10 cellular contexts compared by ENCODE assay signal in genomic region chr13:58960909-58961308, GRCh38.
A peak's percentile ranks its signal among the peaks of the same experiment; 100 is the strongest.
DNase-seq lines count a peak whose midpoint lies in the region; ATAC-seq and TF ChIP-seq lines count a peak whose summit lies in the region.
"Had no signal": no experiment of that assay in that cellular context is flagged by ENCODE, and none has a peak within 500 bp of the region (broad histone marks: within the 10 kb centered on the region; RNA-seq: fewer than 3 reads in every experiment).

No MANE protein-coding gene starts in this region.

- no TSS peak for BruUV-seq in A673 (replicated peaks; lab: Mats Ljungman, UMichigan)

- H3K4me2 ChIP-seq in fibroblast of lung (ENCODE audit: extremely low read depth, insufficient read depth, low read length): no peak overlapping the region

- H2AFZ ChIP-seq in fibroblast of lung (ENCODE audit: low read length): no peak overlapping the region

- CTCF ChIA-PET in A673 (lab: Charles Lee): no interaction called here
- CTCF ChIA-PET in CD4-positive, alpha-beta T cell (lab: Charles Lee): no interaction called here

- H3K9me3 Mint-ChIP-seq in CD4-positive, alpha-beta T cell: no peaks in the 10 kb centered on the region

- no peak overlapping the region for H3K27ac Mint-ChIP-seq in CD4-positive, alpha-beta T cell

- ATAC-seq in GM19372 (IDR thresholded peaks at IDR 0.05; ENCODE audit: low read depth, unreplicated experiment): peak; percentile 49
- ATAC-seq in GM19455 (IDR thresholded peaks at IDR 0.05; ENCODE audit: unreplicated experiment): no peak
- ATAC-seq in CD4-positive, alpha-beta T cell (ENCODE audit: poor library complexity): no peak

- no peak overlapping the region for H3K4me3 Mint-ChIP-seq in CD4-positive, alpha-beta T cell

- H3K27ac ChIP-seq in A673 (ENCODE audit: low read depth, low read length, poor library complexity, severe bottlenecking) (no peak overlapping the region), fibroblast of lung (ENCODE audit: insufficient read depth, low read length) (no peak overlapping the region)
- H3K27ac ChIP-seq in CD4-positive, alpha-beta T cell (ENCODE audit: low read depth, low read length): no peak overlapping the region
- H3K27ac ChIP-seq: stomach had no signal

- 71 to 76% methylated on average over 2 of the region's 2 CpGs for WGBS in lower leg skin, 2 donors

- no peak for TF ChIP-seq POLR2A in lower leg skin (IDR thresholded peaks at IDR 0.05)

- DNase-seq in A673 (ENCODE audit: low spot score): peak; percentile 30
- DNase-seq in NCI-H82 (lab: John Stamatoyannopoulos, UW): peak; percentile 66
- peak; percentile 41 to 63 for DNase-seq in fibroblast of lung (ENCODE audit: low read depth in 2 of 2)
- no peak for DNase-seq in GM19238 (ENCODE audit: insufficient read length, low spot score)
- DNase-seq in CD4-positive, alpha-beta T cell: no peak
- DNase-seq in lower leg skin (ENCODE audit: low spot score in 2 of 2): no peak
- DNase-seq: activated CD4-positive, alpha-beta T cell treated with anti-CD3 and anti-CD28 coated beads, Interleukin-2, amount 50 U/mL, for 4 hours; stomach had no signal

- POLR2A ChIA-PET in A673 (lab: Charles Lee; ENCODE audit: low non-redundant PET): no interaction called here
- POLR2A ChIA-PET in CD4-positive, alpha-beta T cell (lab: Charles Lee): no interaction called here

- H3K4me1 ChIP-seq in A673 (ENCODE audit: insufficient read depth, low read length, poor library complexity, severe bottlenecking) (no peaks in the 10 kb centered on the region), fibroblast of lung (ENCODE audit: control insufficient read depth, extremely low read depth, insufficient read depth, low read length) (no peaks in the 10 kb centered on the region)
- H3K4me1 ChIP-seq: stomach had no signal

- H3K4me3 ChIP-seq in A673 (ENCODE audit: low read depth, low read length, poor library complexity, severe bottlenecking) (no peak overlapping the region), fibroblast of lung (replicated peaks in 1 of 4; ENCODE audit: control extremely low read depth in 1 of 4, insufficient read depth in 1 of 4, low read depth in 3 of 4, low read length in 4 of 4) (no peak overlapping the region), lower leg skin (ENCODE audit: low read depth, poor library complexity, severe bottlenecking) (no peak overlapping the region)
- H3K4me3 ChIP-seq: stomach had no signal

- H3K9me3 ChIP-seq in A673 (ENCODE audit: low read depth, low read length, poor library complexity, severe bottlenecking): no peaks in the 10 kb centered on the region
- H3K9me3 ChIP-seq in fibroblast of lung (ENCODE audit: control insufficient read depth, insufficient read depth, low read depth, low read length): no peaks in the 10 kb centered on the region
- H3K9me3 ChIP-seq in CD4-positive, alpha-beta T cell (ENCODE audit: control insufficient read depth, low read length): no peaks in the 10 kb centered on the region
- H3K9me3 ChIP-seq: stomach had no signal

- H3K36me3 ChIP-seq in A673 (ENCODE audit: insufficient read depth, low read length, poor library complexity, severe bottlenecking) (no peaks in the 10 kb centered on the region), fibroblast of lung (ENCODE audit: control insufficient read depth, insufficient read depth, low read length) (no peaks in the 10 kb centered on the region)
- H3K36me3 ChIP-seq: stomach had no signal

- intact Hi-C loops in A673 (cut with micrococcal nuclease; ENCODE audit: unreplicated experiment) (loop anchor here (10.0 kb wide), 2 partner anchors 714 to 1326 kb away; partner anchors contain the start of gene PCDH17), lower leg skin (cut with DNase I; ENCODE audit: low total_unique reads) (no loop called here)
- intact Hi-C loops in CD4-positive, alpha-beta T cell (cut with DNase I, micrococcal nuclease): no loop called here

- H3K4me1 Mint-ChIP-seq in CD4-positive, alpha-beta T cell (ENCODE audit: low read depth): no peaks in the 10 kb centered on the region

- H4K20me1 ChIP-seq in fibroblast of lung (ENCODE audit: control insufficient read depth, extremely low read depth, insufficient read depth, low read length): no peaks in the 10 kb centered on the region

- H3K79me2 ChIP-seq in fibroblast of lung (ENCODE audit: control insufficient read depth, insufficient read depth, low read length): no peaks in the 10 kb centered on the region

- no peak overlapping the region for H3K9ac ChIP-seq in fibroblast of lung (ENCODE audit: insufficient read depth, low read length)

- H3K27me3 ChIP-seq in A673 (replicated peaks; ENCODE audit: insufficient read depth, low read depth, low read length, poor library complexity) (no peaks in the 10 kb centered on the region), fibroblast of lung (ENCODE audit: control insufficient read depth, insufficient read depth, low read length) (no peaks in the 10 kb centered on the region)
- H3K27me3 ChIP-seq in CD4-positive, alpha-beta T cell (ENCODE audit: control insufficient read depth, insufficient read depth, low read length): no peaks in the 10 kb centered on the region
- H3K27me3 ChIP-seq: stomach had no signal

- TF ChIP-seq CTCF in A673 (conservative IDR thresholded peaks at IDR 0.05; ENCODE audit: low read depth, low read length): peak; percentile 55; the same call in 1 of the 2 replicates
- peak in 1 of 2 donors; percentile 29 for TF ChIP-seq CTCF in fibroblast of lung (conservative IDR thresholded peaks at IDR 0.05 in 1 of 2, IDR thresholded peaks at IDR 0.05 in 1 of 2; ENCODE audit: low read depth in 1 of 2, low read length in 2 of 2)
- TF ChIP-seq CTCF in CD4-positive, alpha-beta T cell (IDR thresholded peaks at IDR 0.05): no peak
- TF ChIP-seq CTCF in lower leg skin (IDR thresholded peaks at IDR 0.05): no peak

- no peaks in the 10 kb centered on the region for H3K27me3 Mint-ChIP-seq in CD4-positive, alpha-beta T cell

- no peaks in the 10 kb centered on the region for H3K36me3 Mint-ChIP-seq in CD4-positive, alpha-beta T cell (ENCODE audit: low read depth)

Comparison
In these comparisons a context has a peak if more than half of its experiments do, and no peak if none do; other contexts are left out.
1. DNase-seq: peak in A673 (single experiment), NCI-H82 (single experiment) and fibroblast of lung (2 of 2); none in GM19238 (single experiment), CD4-positive, alpha-beta T cell (0 of 10) and lower leg skin (0 of 2).